In the genomic region with DNA sequence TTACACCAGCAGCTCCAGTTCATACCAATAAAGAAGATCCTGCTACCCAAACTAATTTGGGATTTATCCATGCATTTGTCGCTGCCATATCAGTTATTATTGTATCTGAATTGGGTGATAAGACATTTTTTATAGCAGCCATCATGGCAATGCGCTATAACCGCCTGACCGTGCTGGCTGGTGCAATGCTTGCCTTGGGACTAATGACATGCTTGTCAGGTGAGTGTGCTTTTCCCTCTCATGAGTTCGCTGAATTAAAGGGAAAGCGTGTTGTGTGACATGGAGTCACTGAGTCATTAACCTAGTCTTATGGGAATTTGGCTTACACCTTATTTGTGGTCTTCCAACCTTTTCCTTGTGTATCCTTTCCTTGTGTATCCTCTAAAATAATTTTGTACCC, we compare ENCODE assay signal across 19 cellular contexts.
"Had no signal": no experiment of that assay in that cellular context is flagged by ENCODE, and none has a peak within 500 bp of the region (broad histone marks: within the 10 kb centered on the region; RNA-seq: fewer than 3 reads in every experiment).

No MANE protein-coding gene starts in this region.

- H3K4me1 ChIP-seq: breast epithelium, foreskin keratinocyte, uterus had no signal

- H3K9me3 ChIP-seq: breast epithelium, esophagus squamous epithelium, heart right ventricle, left ventricle myocardium inferior, ovary, stomach, thoracic aorta, uterus had no signal

- H3K27me3 ChIP-seq: breast epithelium, esophagus squamous epithelium, foreskin keratinocyte, heart right ventricle, ovary, stomach, uterus had no signal

- H3K27ac ChIP-seq: breast epithelium, esophagus squamous epithelium, foreskin keratinocyte, heart right ventricle, left ventricle myocardium inferior, ovary, stomach, thoracic aorta, uterus had no signal

- DNase-seq: activated CD4-positive, alpha-beta memory T cell treated with anti-CD3 and anti-CD28 coated beads for 36 hours; activated gamma-delta T cell; activated T-cell treated with anti-CD3 and anti-CD28 coated beads, Interleukin-2, amount 50 U/mL, for 48 hours; amygdala; esophagus squamous epithelium; heart right ventricle; islet precursor cell; left ventricle myocardium inferior; mesendoderm; ovary; retina; stomach; uterus had no signal

- H3K27me3 Mint-ChIP-seq: activated CD4-positive, alpha-beta memory T cell treated with anti-CD3 and anti-CD28 coated beads for 36 hours; activated naive CD8-positive, alpha-beta T cell had no signal

- ATAC-seq: foreskin keratinocyte, heart right ventricle had no signal

- H3K36me3 ChIP-seq: breast epithelium, ovary, uterus had no signal

- H3K27ac Mint-ChIP-seq: activated CD4-positive, alpha-beta memory T cell treated with anti-CD3 and anti-CD28 coated beads for 36 hours; activated naive CD8-positive, alpha-beta T cell; T-helper 2 cell treated with Interferon-gamma antibody and Interleukin-4, amounts not matched to agents 5 μg/mL and 100 μg/mL, for 36 hours had no signal

- H3K4me3 Mint-ChIP-seq: activated CD4-positive, alpha-beta memory T cell treated with anti-CD3 and anti-CD28 coated beads for 36 hours; activated naive CD8-positive, alpha-beta T cell; neural crest cell; T-helper 2 cell treated with Interferon-gamma antibody and Interleukin-4, amounts not matched to agents 5 μg/mL and 100 μg/mL, for 36 hours had no signal

- H3K9me3 Mint-ChIP-seq: activated CD4-positive, alpha-beta memory T cell treated with anti-CD3 and anti-CD28 coated beads for 36 hours; neural crest cell; T-helper 2 cell treated with Interferon-gamma antibody and Interleukin-4, amounts not matched to agents 5 μg/mL and 100 μg/mL, for 36 hours had no signal

- H3K4me3 ChIP-seq: breast epithelium, esophagus squamous epithelium, heart right ventricle, left ventricle myocardium inferior, ovary, stomach, thoracic aorta, uterus had no signal
